Comparison of ENCODE assay signal across 8 cellular contexts in genomic region chr12:121579981-121580868, GRCh38. TPM values are rescaled to one million over a fixed set of nuclear protein-coding genes. Genes with fewer than 3 reads are reported as not detected.
DNase-seq lines count a peak whose midpoint lies in the region; ATAC-seq and TF ChIP-seq lines count a peak whose summit lies in the region.

No MANE protein-coding gene starts in this region.

- peaks cover 9% of the 10 kb centered on the region for H3K4me1 ChIP-seq in NT2/D1 (ENCODE audit: insufficient read depth, insufficient read length)
- peaks cover 25 to 28% of the 10 kb centered on the region in 2 donors for H3K4me1 ChIP-seq in mucosa of rectum (ENCODE audit: control insufficient read depth in 2 of 2, insufficient read depth in 2 of 2, low read length in 2 of 2)

- peak overlapping the region; percentile 81 for H3K4me3 ChIP-seq in NT2/D1 (ENCODE audit: insufficient read length, low read depth)
- peak overlapping the region; percentile 57 for H3K4me3 ChIP-seq in epithelial cell of proximal tubule (ENCODE audit: low read depth, low read length)
- peak overlapping the region; percentile 70 to 79 for H3K4me3 ChIP-seq in mucosa of rectum (ENCODE audit: low read length in 2 of 2)

- H3K36me3 ChIP-seq in NT2/D1 (ENCODE audit: insufficient read depth, insufficient read length, low read length), result peaks cover 8% of the 10 kb centered on the region
- H3K36me3 ChIP-seq in mucosa of rectum (ENCODE audit: control insufficient read depth in 2 of 2, insufficient read depth in 2 of 2, low read length in 2 of 2), result peaks cover 0 to 6% of the 10 kb centered on the region in 2 donors

- no peak for TF ChIP-seq CTCF in epithelial cell of proximal tubule (conservative IDR thresholded peaks at IDR 0.05; ENCODE audit: low read depth, low read length)

- peak; percentile 45 for ATAC-seq in HG03175 (IDR thresholded peaks at IDR 0.05; ENCODE audit: unreplicated experiment)
- no peak for ATAC-seq in GM18517 (IDR thresholded peaks at IDR 0.05; ENCODE audit: unreplicated experiment)

- DNase-seq in COR-L47 (lab: John Stamatoyannopoulos, UW) (peak; percentile 59), NT2/D1 (ENCODE audit: low read depth, low spot score) (no peak), activated T-cell treated with anti-CD3 and anti-CD28 coated beads for 4 hours (peak; percentile 65), epithelial cell of proximal tubule (ENCODE audit: low read depth) (no peak)
- DNase-seq in stimulated activated CD8-positive, alpha-beta memory T cell treated with anti-CD3 and anti-CD28 coated beads, Interleukin-7, amount 100 ng/mL, for 1 hour (ENCODE audit: low read depth in 2 of 2), result peak; percentile 47 to 56

- H3K9ac ChIP-seq in NT2/D1 (ENCODE audit: insufficient read length, low read depth) (peak overlapping the region; percentile 99), mucosa of rectum (ENCODE audit: low read depth in 1 of 2, low read length in 2 of 2) (peak overlapping the region; percentile 77)

- H3K27ac ChIP-seq in mucosa of rectum (ENCODE audit: low read depth in 2 of 2, low read length in 2 of 2), result peak overlapping the region; percentile 64 to 67

- H3K27me3 ChIP-seq in NT2/D1 (ENCODE audit: insufficient read depth, insufficient read length) (no peaks in the 10 kb centered on the region), mucosa of rectum (ENCODE audit: control insufficient read depth in 2 of 2, insufficient read depth in 2 of 2, low read length in 2 of 2) (no peaks in the 10 kb centered on the region)

- H3K9me3 ChIP-seq in NT2/D1 (ENCODE audit: insufficient read depth, low read length), result no peaks in the 10 kb centered on the region
- no peaks in the 10 kb centered on the region for H3K9me3 ChIP-seq in mucosa of rectum (ENCODE audit: control insufficient read depth in 2 of 2, low read length in 2 of 2)

RNA-seq across cellular contexts. Expression of gene KDM2B, which starts 0.6 kb away (rescaled TPM):
- total RNA-seq in epithelial cell of proximal tubule, result 23.8 and 33.1 TPM in 2 replicates

RNA-seq across cellular contexts. Expression of gene ORAI1, which starts 46.1 kb away (rescaled TPM):
- total RNA-seq in epithelial cell of proximal tubule, result 19.4 and 20.1 TPM in 2 replicates

Comparison
In these comparisons a context has a peak if more than half of its experiments do, and no peak if none do; other contexts are left out.
1. DNase-seq: peak in COR-L47 (single experiment), activated T-cell treated with anti-CD3 and anti-CD28 coated beads for 4 hours (single experiment) and stimulated activated CD8-positive, alpha-beta memory T cell treated with anti-CD3 and anti-CD28 coated beads, Interleukin-7, amount 100 ng/mL, for 1 hour (2 of 2); none in NT2/D1 (single experiment) and epithelial cell of proximal tubule (single experiment).
2. Peak in every context shown above with its lines, with median percentiles within 50 percentile points of each other: H3K4me3 ChIP-seq.